ENCODE assay signal across 17 cellular contexts in the genomic region with DNA sequence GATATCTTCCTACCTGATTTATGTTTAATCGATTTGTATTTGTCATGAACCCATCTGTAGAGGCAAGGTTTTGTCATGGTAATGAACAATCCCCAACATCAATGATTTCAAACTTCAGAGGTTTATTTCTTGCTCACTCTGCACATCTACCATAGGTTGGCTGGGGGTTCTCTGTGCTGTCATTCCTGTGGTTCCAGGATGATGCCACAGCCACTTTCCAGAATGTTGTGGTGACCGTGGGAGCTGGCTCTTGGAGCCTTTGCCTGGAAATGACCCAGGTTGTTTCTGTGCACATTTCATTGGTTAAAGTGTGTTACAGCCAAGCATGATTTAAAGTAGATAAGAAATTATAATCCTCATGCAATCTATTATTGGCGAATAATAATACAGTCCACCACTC. TPM values are rescaled to one million over a fixed set of nuclear protein-coding genes. Genes with fewer than 3 reads are reported as not detected.
DNase-seq lines count a peak whose midpoint lies in the region; ATAC-seq, FAIRE-seq and TF ChIP-seq lines count a peak whose summit lies in the region.
"Had no signal": no experiment of that assay in that cellular context is flagged by ENCODE, and none has a peak within 500 bp of the region (broad histone marks: within the 10 kb centered on the region; RNA-seq: fewer than 3 reads in every experiment).

No MANE protein-coding gene starts in this region.

- no peaks in the 10 kb centered on the region; the same call in 1 of the 2 replicates for H3K9me1 ChIP-seq in IMR-90 (ENCODE audit: insufficient read depth, low read length)

- BruUV-seq in IMR-90 (replicated peaks; lab: Mats Ljungman, UMichigan): no TSS peak

- H2AFZ ChIP-seq in IMR-90 (replicated peaks; ENCODE audit: low read length, poor library complexity) (no peak overlapping the region), osteoblast (ENCODE audit: low read length) (no peak overlapping the region)

- H2BK120ac ChIP-seq in IMR-90 (ENCODE audit: low read depth, low read length): no peak overlapping the region

- H3K18ac ChIP-seq in IMR-90 (ENCODE audit: low read depth, low read length): 0 out of 2 replicates have a peak overlapping the region, but pooled peaks have one; percentile 30

- dilution Hi-C loops in IMR-90 (cut with HindIII; ENCODE audit: low sequenced_read_pairs, unreplicated experiment): no loop called here

- TF ChIP-seq RAD21 in IMR-90 (IDR thresholded peaks at IDR 0.05; ENCODE audit: low read length): no peak

- H3K4me2 ChIP-seq in IMR-90 (ENCODE audit: low read depth, low read length) (no peak overlapping the region), osteoblast (ENCODE audit: insufficient read depth, low read length) (no peak overlapping the region)

- H3K36me3 ChIP-seq in IMR-90 (ENCODE audit: control insufficient read depth, insufficient read depth, low read length) (no peaks in the 10 kb centered on the region), osteoblast (ENCODE audit: insufficient read depth, low read length) (no peaks in the 10 kb centered on the region)
- H3K36me3 ChIP-seq: cardiac muscle cell had no signal

- TF ChIP-seq POLR2A in IMR-90 (IDR thresholded peaks at IDR 0.05; ENCODE audit: low read depth, low read length): no peak

- H4K20me1 ChIP-seq in IMR-90 (ENCODE audit: insufficient read depth, low read length): no peaks in the 10 kb centered on the region
- H4K20me1 ChIP-seq in osteoblast (ENCODE audit: insufficient read depth, low read length): no peaks in the 10 kb centered on the region

- H3K9ac ChIP-seq in IMR-90 (ENCODE audit: low read depth, low read length): no peak overlapping the region

- H3K27ac ChIP-seq in IMR-90 (ENCODE audit: insufficient read depth, low read length) (no peak overlapping the region), osteoblast (ENCODE audit: low read depth, low read length) (peak overlapping the region; percentile 68)
- H3K27ac ChIP-seq: cardiac muscle cell, testis had no signal

- H3K4me3 ChIP-seq in IMR-90 (ENCODE audit: insufficient read depth, low read depth, low read length) (no peak overlapping the region), cardiac fibroblast (replicated peaks in 1 of 2; ENCODE audit: low read depth in 2 of 2, low read length in 2 of 2) (no peak overlapping the region), osteoblast (ENCODE audit: insufficient read depth, low read length) (no peak overlapping the region)
- H3K4me3 ChIP-seq: cardiac muscle cell, GM12878, testis had no signal

- H3K23ac ChIP-seq in IMR-90 (ENCODE audit: low read depth, low read length): no peak overlapping the region

- intact Hi-C loops in IMR-90 (cut with micrococcal nuclease): no loop called here

- H2BK15ac ChIP-seq in IMR-90 (ENCODE audit: low read depth, low read length): peak overlapping the region; percentile 22; the same call in 1 of the 3 replicates

- no CpG with 5 or more reads among the region's 3 CpGs for WGBS in IMR-90 (ENCODE audit: extremely low coverage in 2 of 2, insufficient read length in 1 of 2), 2 experiments

- H3K4ac ChIP-seq in IMR-90 (ENCODE audit: low read depth, low read length): 0 out of 2 replicates have a peak overlapping the region, but pooled peaks have one; percentile 7

- H3K79me1 ChIP-seq in IMR-90 (ENCODE audit: low read depth in 1 of 2, low read length in 2 of 2): no peaks in the 10 kb centered on the region

- no peak overlapping the region for H3K56ac ChIP-seq in IMR-90 (ENCODE audit: extremely low read depth, insufficient read depth, low read length)

- no peaks in the 10 kb centered on the region for H3K9me3 ChIP-seq in IMR-90 (ENCODE audit: control insufficient read depth, insufficient read depth, low read length)
- H3K9me3 ChIP-seq in osteoblast (ENCODE audit: low read depth, low read length): no peaks in the 10 kb centered on the region
- H3K9me3 ChIP-seq: testis had no signal

- H3K79me2 ChIP-seq in osteoblast (ENCODE audit: insufficient read depth, low read length): no peaks in the 10 kb centered on the region

- DNase-seq in EH (ENCODE audit: low read depth): peak; percentile 84
- peak; percentile 28 for DNase-seq in IMR-90
- peak; percentile 59 to 70 for DNase-seq in cardiac fibroblast (ENCODE audit: low read depth in 2 of 2)
- DNase-seq in osteoblast (ENCODE audit: insufficient read length, low spot score, missing footprints): no peak
- DNase-seq in NCI-H1694 treated with DMSO at 0.1 percent for 48 hours (lab: John Stamatoyannopoulos, UW): no peak
- no peak for DNase-seq in HTR-8/SVneo (ENCODE audit: insufficient read length, low spot score)
- DNase-seq in stimulated activated CD8-positive, alpha-beta memory T cell treated with anti-CD3 and anti-CD28 coated beads, Interleukin-4, amount 100 ng/mL, for 48 hours: no peak
- no peak for DNase-seq in SKM-1 treated with dmso at 0.1 percent for 144 hours (lab: John Stamatoyannopoulos, UW; ENCODE audit: unreplicated experiment)
- DNase-seq: activated CD4-positive, alpha-beta memory T cell treated with anti-CD3 and anti-CD28 coated beads for 36 hours; erythroblast; NCI-H1930; NCI-H510A treated with DMSO at 0.1 percent for 48 hours; SHP77; testis had no signal

- CTCF ChIA-PET in IMR-90 (lab: Yijun Ruan, JAX): no interaction called here

- no peak overlapping the region for H2BK5ac ChIP-seq in IMR-90 (ENCODE audit: low read depth, low read length, poor library complexity, severe bottlenecking)

- no peak overlapping the region for H4K5ac ChIP-seq in IMR-90 (ENCODE audit: low read depth, low read length)

- H2BK20ac ChIP-seq in IMR-90 (ENCODE audit: low read depth, low read length): 0 out of 2 replicates have a peak overlapping the region, but pooled peaks have one; percentile 8

- H3K4me1 ChIP-seq in IMR-90 (ENCODE audit: control insufficient read depth, insufficient read depth, low read length): peaks cover 4% of the 10 kb centered on the region; the same call in 1 of the 2 replicates
- peaks cover 34% of the 10 kb centered on the region for H3K4me1 ChIP-seq in osteoblast (ENCODE audit: insufficient read depth, low read length)

- POLR2A ChIA-PET in IMR-90 (lab: Charles Lee; ENCODE audit: unreplicated experiment): no interaction called here

- no peak for TF ChIP-seq CTCF in IMR-90 (conservative IDR thresholded peaks at IDR 0.05; ENCODE audit: low read depth, low read length)
- TF ChIP-seq CTCF in cardiac fibroblast (IDR thresholded peaks at IDR 0.05; ENCODE audit: low read depth, low read length): no peak
- TF ChIP-seq CTCF in osteoblast (IDR thresholded peaks at IDR 0.05; ENCODE audit: extremely low read depth, low read depth, low read length): no peak

- H3K14ac ChIP-seq in IMR-90 (replicated peaks; ENCODE audit: low read depth, low read length): no peak overlapping the region

- in situ Hi-C loops in IMR-90 (cut with MboI; ENCODE audit: low sequenced_read_pairs): no loop called here

- no peak overlapping the region for H4K8ac ChIP-seq in IMR-90 (ENCODE audit: low read depth in 2 of 2, low read length in 2 of 2)

- ATAC-seq in IMR-90 (ENCODE audit: low read depth): no peak
- ATAC-seq: natural killer cell treated with Interleukin-12 subunit alpha and Interleukin-12 subunit beta and Interleukin-15 and Interleukin-18, amount 100 ng/mL, for 72 hours had no signal

- peaks cover 4% of the 10 kb centered on the region for H3K27me3 ChIP-seq in IMR-90 (ENCODE audit: control insufficient read depth, insufficient read depth, low read length)
- no peaks in the 10 kb centered on the region for H3K27me3 ChIP-seq in osteoblast (ENCODE audit: insufficient read depth, low read length)
- H3K27me3 ChIP-seq: cardiac muscle cell, testis had no signal

- H2AK5ac ChIP-seq in IMR-90 (ENCODE audit: low read depth, low read length): peak overlapping the region; percentile 36; the same call in 1 of the 2 replicates

- H4K91ac ChIP-seq in IMR-90 (ENCODE audit: insufficient read depth, low read depth, low read length): no peak overlapping the region

- no peak overlapping the region for H2AK9ac ChIP-seq in IMR-90 (replicated peaks; ENCODE audit: low read depth, low read length, poor library complexity)

- no peak for FAIRE-seq in HTR-8/SVneo (lab: Jason Lieb, UNC)
- FAIRE-seq: GM12878 had no signal

TF ChIP-seq in IMR-90, 13 proteins besides CTCF, POLR2A, EP300 and RAD21:
- no peak for TF ChIP-seq RFX5 (IDR thresholded peaks at IDR 0.05; ENCODE audit: low read depth, low read length)
- TF ChIP-seq BHLHE40 (IDR thresholded peaks at IDR 0.05; ENCODE audit: low read depth, low read length): no peak
- no peak for TF ChIP-seq CHD1 (IDR thresholded peaks at IDR 0.05; ENCODE audit: low read depth, low read length)
- TF ChIP-seq MAFK (IDR thresholded peaks at IDR 0.05; ENCODE audit: low read depth, low read length): no peak
- no peak for TF ChIP-seq SMC3 (IDR thresholded peaks at IDR 0.05; ENCODE audit: low read depth, low read length)
- TF ChIP-seq CEBPB (IDR thresholded peaks at IDR 0.05; ENCODE audit: low read depth, low read length): no peak

RNA-seq across cellular contexts. Expression of a gene that starts 28.2 kb away (rescaled TPM):
- total RNA-seq in IMR-90 (2012; rRNA removed) (21.9 and 40.7 TPM in 2 replicates), osteoblast (198 and 260 TPM in 2 replicates)
- 103 and 120 TPM in 2 replicates for polyA plus RNA-seq in IMR-90 (2012; rRNA removed)
- polyA plus RNA-seq in IMR-90 (2012; cell fraction: cytosol; rRNA removed): 117 and 156 TPM in 2 replicates
- polyA plus RNA-seq in IMR-90 (2012; cell fraction: nucleus; rRNA removed; ENCODE audit: low replicate concordance): 108 and 158 TPM in 2 replicates

Comparison
In these comparisons a context has a peak if more than half of its experiments do, and no peak if none do; other contexts are left out.
1. DNase-seq: peak in EH (single experiment), IMR-90 (single experiment) and cardiac fibroblast (2 of 2); none in osteoblast (single experiment), NCI-H1694 treated with DMSO at 0.1 percent for 48 hours (single experiment), HTR-8/SVneo (single experiment), stimulated activated CD8-positive, alpha-beta memory T cell treated with anti-CD3 and anti-CD28 coated beads, Interleukin-4, amount 100 ng/mL, for 48 hours (single experiment) and SKM-1 treated with dmso at 0.1 percent for 144 hours (single experiment).